In genomic region chr1:21673277-21673780, GRCh38 we compare ENCODE assay signal across 7 cellular contexts. TPM values are rescaled to one million over a fixed set of nuclear protein-coding genes. Genes with fewer than 3 reads are reported as not detected.
DNase-seq lines count a peak whose midpoint lies in the region; ATAC-seq and TF ChIP-seq lines count a peak whose summit lies in the region.

No MANE protein-coding gene starts in this region.

- H3K4me3 ChIP-seq in H7 (ENCODE audit: insufficient read depth, low read depth, low read length): no peak overlapping the region
- H3K4me3 ChIP-seq in stomach: no peak overlapping the region

- peaks cover 31 to 53% (median 45%) of the 10 kb centered on the region in 4 donors for H3K4me1 ChIP-seq in stomach

- TF ChIP-seq CTCF in stomach (IDR thresholded peaks at IDR 0.05): no peak

- DNase-seq in H7 (peak; percentile 37), Right ventricle myocardium superior (peak; percentile 89), stomach (peak; percentile 82), RKO (ENCODE audit: low spot score) (no peak)
- no peak for DNase-seq in activated CD4-positive, alpha-beta T cell treated with anti-CD3 and anti-CD28 coated beads for 4 hours

- 1 to 30% (median 9%) methylated on average over 5 to 9 of the region's 9 CpGs for WGBS in stomach, 5 donors

- ATAC-seq in SK-N-SH treated with all-trans-retinoic acid at 6 μM for 48 hours (peak; percentile 69), Right ventricle myocardium superior (ENCODE audit: poor library complexity) (peak; percentile 83), HG02763 (IDR thresholded peaks at IDR 0.05; ENCODE audit: unreplicated experiment) (no peak)

- intact Hi-C loops in Right ventricle myocardium superior (cut with DNase I) (no loop called here), stomach (cut with DNase I; ENCODE audit: low total_unique reads) (no loop called here)

- no peaks in the 10 kb centered on the region for H3K9me3 ChIP-seq in stomach

- TF ChIP-seq POLR2A in stomach (IDR thresholded peaks at IDR 0.05): no peak

- H3K36me3 ChIP-seq in H7 (replicated peaks; ENCODE audit: control insufficient read depth, insufficient read depth, low read length): no peaks in the 10 kb centered on the region
- peaks cover 0 to 17% (median 16%) of the 10 kb centered on the region in 4 donors for H3K36me3 ChIP-seq in stomach

- peak overlapping the region; percentile 23 to 60 (median 39) for H3K27ac ChIP-seq in stomach

- no peak for TF ChIP-seq EP300 in stomach (IDR thresholded peaks at IDR 0.05)

- peaks cover 15% of the 10 kb centered on the region for H3K27me3 ChIP-seq in H7 (ENCODE audit: control insufficient read depth, insufficient read depth, low read length)
- H3K27me3 ChIP-seq in stomach: peaks cover 0 to 28% (median 18%) of the 10 kb centered on the region in 3 donors

TF ChIP-seq in SK-N-SH treated with all-trans-retinoic acid at 6 μM for 48 hours, 23 proteins besides CTCF, POLR2A, EP300 and RAD21:
- TF ChIP-seq ISL1 (CRISPR knock-in tag; IDR thresholded peaks at IDR 0.05) (no peak), PATZ1 (CRISPR knock-in tag; IDR thresholded peaks at IDR 0.05; ENCODE audit: borderline replicate concordance) (no peak), ZFP30 (CRISPR knock-in tag; IDR thresholded peaks at IDR 0.05) (no peak), POU6F1 (CRISPR knock-in tag; IDR thresholded peaks at IDR 0.05; ENCODE audit: borderline replicate concordance, low read depth) (no peak), TSHZ2 (CRISPR knock-in tag; IDR thresholded peaks at IDR 0.05) (no peak), PPARA (CRISPR knock-in tag; IDR thresholded peaks at IDR 0.05; ENCODE audit: borderline replicate concordance) (no peak), CREB5 (CRISPR knock-in tag; IDR thresholded peaks at IDR 0.05; ENCODE audit: low read depth) (no peak), OSR1 (CRISPR knock-in tag; IDR thresholded peaks at IDR 0.05) (no peak), ZFP3 (CRISPR knock-in tag; IDR thresholded peaks at IDR 0.05) (no peak), BACH2 (CRISPR knock-in tag; IDR thresholded peaks at IDR 0.05; ENCODE audit: borderline replicate concordance) (no peak), SNAI2 (CRISPR knock-in tag; IDR thresholded peaks at IDR 0.05) (no peak), RARB (CRISPR knock-in tag; IDR thresholded peaks at IDR 0.05) (no peak), CSDC2 (CRISPR knock-in tag; IDR thresholded peaks at IDR 0.05) (no peak)

RNA-seq across cellular contexts. Expression of gene RAP1GAP, which starts 4.2 kb away (rescaled TPM):
- 9.4 and 10.1 TPM in 2 replicates for total RNA-seq in H7 (2014; rRNA removed; shearing (Covaris generic))
- total RNA-seq in Right ventricle myocardium superior: 3.7 TPM
- total RNA-seq in stomach: 100 to 1,000 TPM in 1 of 5 donors, 10 to 100 TPM in 4; 21.1 to 117 (median 60.6) TPM
- polyA plus RNA-seq in stomach: 10 to 100 TPM; 48.6 to 98.3 (median 57.9) TPM

Comparison
In these comparisons a context has a peak if more than half of its experiments do, and no peak if none do; other contexts are left out.
1. DNase-seq: peak in H7 (single experiment), Right ventricle myocardium superior (single experiment) and stomach (single experiment); none in activated CD4-positive, alpha-beta T cell treated with anti-CD3 and anti-CD28 coated beads for 4 hours (0 of 2) and RKO (single experiment).